14 cellular contexts compared by ENCODE assay signal in genomic region chr19:38072776-38073411, GRCh38.
DNase-seq lines count a peak whose midpoint lies in the region; ATAC-seq and TF ChIP-seq lines count a peak whose summit lies in the region.
"Had no signal": no experiment of that assay in that cellular context is flagged by ENCODE, and none has a peak within 500 bp of the region (broad histone marks: within the 10 kb centered on the region; RNA-seq: fewer than 3 reads in every experiment).

No MANE protein-coding gene starts in this region.

- 94 to 98% methylated on average over 5 to 10 of the region's 10 CpGs for WGBS in thyroid gland, 2 donors

- POLR2A ChIA-PET in Caco-2 (lab: Charles Lee) (no interaction called here), activated B cell treated with CpG ODN at 0.5 μM for 24 hours (lab: Charles Lee) (interaction anchor here (1.4 kb wide), 1 partner anchor 14 kb away, joined by 6 read pairs; no protein-coding TSS in a partner anchor)

- H3K36me3 Mint-ChIP-seq in Caco-2 (ENCODE audit: insufficient read depth, unreplicated experiment) (peaks cover 83% of the 10 kb centered on the region), activated B cell treated with CpG ODN at 0.5 μM for 24 hours (ENCODE audit: low read depth) (peaks cover 60% of the 10 kb centered on the region), glutamatergic neuron (ENCODE audit: unreplicated experiment) (peaks cover 4% of the 10 kb centered on the region)

- peak overlapping the region; percentile 69 for H3K27ac Mint-ChIP-seq in Caco-2 (ENCODE audit: unreplicated experiment)
- H3K27ac Mint-ChIP-seq in activated B cell treated with CpG ODN at 0.5 μM for 24 hours, result peak overlapping the region; percentile 56
- H3K27ac Mint-ChIP-seq in glutamatergic neuron (ENCODE audit: unreplicated experiment), result peak overlapping the region; percentile 98

- CTCF ChIA-PET in Caco-2 (lab: Charles Lee), result interaction anchor here (0.5 to 1.0 kb wide), 2 partner anchors 81 to 167 kb away, joined by 3 to 15 read pairs; partner anchors contain the start of gene WDR87
- CTCF ChIA-PET in activated B cell treated with CpG ODN at 0.5 μM for 24 hours (lab: Charles Lee), result no interaction called here

- H3K4me1 ChIP-seq in Caco-2 (no peaks in the 10 kb centered on the region), thyroid gland (peaks cover 30 to 39% of the 10 kb centered on the region in 2 donors)
- H3K4me1 ChIP-seq: BE2C had no signal

- H3K9me3 Mint-ChIP-seq in Caco-2 (ENCODE audit: unreplicated experiment), result no peaks in the 10 kb centered on the region
- no peaks in the 10 kb centered on the region for H3K9me3 Mint-ChIP-seq in activated B cell treated with CpG ODN at 0.5 μM for 24 hours
- H3K9me3 Mint-ChIP-seq in glutamatergic neuron (ENCODE audit: unreplicated experiment), result peaks cover 26% of the 10 kb centered on the region

- no peak for TF ChIP-seq CTCF in Caco-2 (IDR thresholded peaks at IDR 0.05; ENCODE audit: insufficient read depth in 1 of 2, low read depth in 1 of 2, low read length in 1 of 2, severe bottlenecking in 1 of 2, unreplicated experiment in 1 of 2)
- TF ChIP-seq CTCF in activated B cell treated with CpG ODN at 0.5 μM for 24 hours (IDR thresholded peaks at IDR 0.05), result no peak
- TF ChIP-seq CTCF in glutamatergic neuron (IDR thresholded peaks at IDR 0.05; ENCODE audit: partially characterized antibody, unreplicated experiment), result no peak
- TF ChIP-seq CTCF in thyroid gland (IDR thresholded peaks at IDR 0.05), result no peak

- no peak for TF ChIP-seq POLR2A in thyroid gland (IDR thresholded peaks at IDR 0.05)

- no peak for ATAC-seq in activated B cell treated with CpG ODN at 0.5 μM for 24 hours (ENCODE audit: low read depth)

- H3K4me3 ChIP-seq in Caco-2 (ENCODE audit: low read depth, low read length) (no peak overlapping the region), thyroid gland (replicated peaks in 1 of 3) (no peak overlapping the region)

- intact Hi-C loops in Caco-2 (cut with micrococcal nuclease; ENCODE audit: unreplicated experiment) (no loop called here), activated B cell treated with CpG ODN at 0.5 μM for 24 hours (cut with micrococcal nuclease) (no loop called here), thyroid gland (cut with DNase I) (no loop called here)

- H3K4me1 Mint-ChIP-seq in Caco-2 (ENCODE audit: low read depth, unreplicated experiment) (peaks cover 14% of the 10 kb centered on the region), activated B cell treated with CpG ODN at 0.5 μM for 24 hours (peaks cover 9% of the 10 kb centered on the region), glutamatergic neuron (ENCODE audit: low read depth, unreplicated experiment) (peaks cover 54% of the 10 kb centered on the region)

- H3K4me3 Mint-ChIP-seq in Caco-2 (ENCODE audit: unreplicated experiment), result no peak overlapping the region
- no peak overlapping the region for H3K4me3 Mint-ChIP-seq in activated B cell treated with CpG ODN at 0.5 μM for 24 hours
- H3K4me3 Mint-ChIP-seq in glutamatergic neuron (ENCODE audit: unreplicated experiment), result peak overlapping the region; percentile 3

- DNase-seq in Caco-2 (no peak), activated B cell treated with CpG ODN at 0.5 μM for 24 hours (no peak), glutamatergic neuron (no peak), thyroid gland (no peak), RPMI8226 (no peak), OCI-M1 (lab: John Stamatoyannopoulos, UW) (no peak), NCI-H1694 (lab: John Stamatoyannopoulos, UW) (no peak)
- DNase-seq: ACHN, BE2C, DMS 273 treated with DMSO at 0.1 percent for 48 hours, H7, NCI-H1930, NCI-H2171 treated with DMSO at 0.1 percent for 48 hours, NCI-H510A had no signal

- H3K36me3 ChIP-seq in Caco-2 (ENCODE audit: control insufficient read depth, insufficient read depth, low read length), result peaks cover 2% of the 10 kb centered on the region; the same call in 1 of the 2 replicates
- no peaks in the 10 kb centered on the region for H3K36me3 ChIP-seq in thyroid gland
- H3K36me3 ChIP-seq: BE2C had no signal

- H3K27ac ChIP-seq in thyroid gland, result peak overlapping the region in 2 of 3 donors; percentile 17 to 39

- no peaks in the 10 kb centered on the region for H3K9me3 ChIP-seq in Caco-2
- no peaks in the 10 kb centered on the region for H3K9me3 ChIP-seq in thyroid gland
- H3K9me3 ChIP-seq: BE2C had no signal

- no peaks in the 10 kb centered on the region for H3K27me3 ChIP-seq in Caco-2 (replicated peaks; ENCODE audit: control insufficient read depth, insufficient read depth, low read length)
- H3K27me3 ChIP-seq in thyroid gland, result no peaks in the 10 kb centered on the region
- H3K27me3 ChIP-seq: BE2C had no signal

- H3K27me3 Mint-ChIP-seq in Caco-2 (ENCODE audit: insufficient read depth, unreplicated experiment), result no peaks in the 10 kb centered on the region
- no peaks in the 10 kb centered on the region for H3K27me3 Mint-ChIP-seq in activated B cell treated with CpG ODN at 0.5 μM for 24 hours
- H3K27me3 Mint-ChIP-seq in glutamatergic neuron (ENCODE audit: unreplicated experiment), result peaks cover 33% of the 10 kb centered on the region

- no TSS peak for BruUV-seq in Caco-2 (replicated peaks; lab: Mats Ljungman, UMichigan)
